ENCODE assay signal across 8 cellular contexts in the genomic region with DNA sequence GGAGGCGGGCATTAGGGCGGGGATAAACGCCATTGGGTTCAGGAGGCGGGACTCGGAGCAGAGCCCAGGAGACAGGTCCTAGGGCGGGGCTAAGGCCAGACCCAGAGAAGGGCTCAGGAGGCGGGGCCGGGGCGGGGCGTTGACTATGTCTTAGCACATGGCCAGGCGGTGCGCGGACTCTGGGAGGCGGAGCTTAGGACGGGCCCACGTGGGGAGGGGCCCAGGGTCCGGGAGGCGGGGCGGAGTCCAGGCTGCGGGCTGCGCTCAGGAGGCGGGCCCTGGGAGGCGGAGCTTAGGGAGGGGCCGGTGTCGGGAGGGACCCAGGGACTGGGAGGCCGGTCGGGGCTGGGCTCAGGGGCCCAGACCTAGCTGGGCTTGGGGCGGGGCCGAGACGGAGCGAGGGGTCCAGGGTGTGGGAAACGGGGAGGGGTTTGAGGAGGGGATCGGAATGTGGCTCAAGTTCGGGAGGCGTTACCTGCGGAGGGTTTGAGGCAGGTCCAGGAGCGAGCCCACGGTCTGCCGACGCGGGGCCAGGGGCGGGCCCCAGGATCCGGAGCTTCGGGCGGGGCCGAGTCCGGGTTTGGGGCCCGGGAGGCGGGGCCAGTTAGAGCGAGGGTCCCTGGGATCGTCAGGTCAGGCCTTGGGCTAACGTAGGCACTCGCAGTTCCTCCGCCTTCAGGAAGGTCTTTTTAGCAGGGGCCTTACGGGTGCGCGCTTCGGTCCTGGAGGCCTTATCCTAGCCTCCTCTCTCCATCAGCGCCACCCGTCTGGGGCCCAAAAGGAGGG. TPM values are rescaled to one million over a fixed set of nuclear protein-coding genes. Genes with fewer than 3 reads are reported as not detected.
DNase-seq lines count a peak whose midpoint lies in the region; ATAC-seq and TF ChIP-seq lines count a peak whose summit lies in the region.
"Not testable (repeated sequence)": the region's sequence is repeated elsewhere in the genome, so short reads cannot be mapped to it uniquely, and the experiment has no call there.

No MANE protein-coding gene starts in this region.

- not testable (repeated sequence) for H3K27me3 ChIP-seq in CD4-positive, alpha-beta memory T cell (ENCODE audit: insufficient read depth, low read length); endodermal cell (ENCODE audit: control insufficient read depth, insufficient read depth, low read length, poor library complexity, severe bottlenecking)

- peaks cover 10 to 27% (median 12%) of the 10 kb centered on the region in 4 donors for H3K4me1 Mint-ChIP-seq in CD4-positive, alpha-beta memory T cell
- H3K4me1 Mint-ChIP-seq in endodermal cell (peaks cover 11% of the 10 kb centered on the region), mesothelial cell of epicardium (peaks cover 30% of the 10 kb centered on the region)

- TF ChIP-seq CTCF in endodermal cell (conservative IDR thresholded peaks at IDR 0.05); mesothelial cell of epicardium (IDR thresholded peaks at IDR 0.05; ENCODE audit: unreplicated experiment): not testable (repeated sequence)

- DNase-seq in CD4-positive, alpha-beta memory T cell: peak; percentile 98 to 99 (median 99)
- DNase-seq in KG1 (lab: John Stamatoyannopoulos, UW) (peak; percentile 85), OCI-M2 (lab: John Stamatoyannopoulos, UW; ENCODE audit: unreplicated experiment) (peak; percentile 60), activated T-cell treated with anti-CD3 and anti-CD28 coated beads for 1 hour (ENCODE audit: low read depth) (peak; percentile 98), endodermal cell (peak; percentile 99), mesothelial cell of epicardium (ENCODE audit: low spot score in 2 of 2, unreplicated experiment in 2 of 2) (peak; percentile 95 to 99)
- DNase-seq in stimulated activated CD8-positive, alpha-beta memory T cell treated with anti-CD3 and anti-CD28 coated beads, Interleukin-12 subunit alpha, Interleukin-12 subunit beta, amount 100 ng/mL, for 1 hour (ENCODE audit: low read depth): peak; percentile 98

- H3K4me3 ChIP-seq in CD4-positive, alpha-beta memory T cell (ENCODE audit: low read length in 2 of 2): peak overlapping the region in 1 of 2 donors; percentile 73
- peak overlapping the region; percentile 96 for H3K4me3 ChIP-seq in endodermal cell (ENCODE audit: low read length)

- intact Hi-C loops in CD4-positive, alpha-beta memory T cell (cut with micrococcal nuclease): loop anchor here (1.0 to 5.0 kb wide), 6 partner anchors 67 to 1270 kb away; partner anchors contain the start of genes ASTE1, NEK11, NUDT16 and PIK3R4

- 0% methylated on average over 11 to 56 of the region's 60 CpGs for WGBS in endodermal cell (ENCODE audit: insufficient coverage in 1 of 2, insufficient read length in 1 of 2), 2 experiments

- POLR2A ChIA-PET in CD4-positive, alpha-beta memory T cell (lab: Charles Lee; ENCODE audit: partially characterized antibody): interaction anchor here (1.0 to 2.0 kb wide), 5 partner anchors 19 to 795 kb away, joined by 3 to 10 read pairs (median 4); partner anchors contain the start of gene ATP2C1

- H3K4me1 ChIP-seq in CD4-positive, alpha-beta memory T cell (ENCODE audit: insufficient read depth, low read length); endodermal cell (ENCODE audit: control insufficient read depth, insufficient read depth, low read length): not testable (repeated sequence)

- ATAC-seq in GM21619 (IDR thresholded peaks at IDR 0.05; ENCODE audit: unreplicated experiment): peak; percentile 46

- peak overlapping the region; percentile 73 for H3K9ac ChIP-seq in endodermal cell (ENCODE audit: extremely low read depth, low read length, poor library complexity, severe bottlenecking)

- peak overlapping the region; percentile 96 to 100 (median 98) for H3K4me3 Mint-ChIP-seq in CD4-positive, alpha-beta memory T cell
- H3K4me3 Mint-ChIP-seq in endodermal cell (peak overlapping the region; percentile 84), mesothelial cell of epicardium (peak overlapping the region; percentile 84)

- not testable (repeated sequence) for H3K27me3 Mint-ChIP-seq in CD4-positive, alpha-beta memory T cell; endodermal cell (ENCODE audit: insufficient read depth); mesothelial cell of epicardium (ENCODE audit: low read depth)

- H3K27ac ChIP-seq in CD4-positive, alpha-beta memory T cell (ENCODE audit: low read depth, low read length): peak overlapping the region; percentile 82
- peak overlapping the region; percentile 73 for H3K27ac ChIP-seq in endodermal cell (ENCODE audit: low read depth, low read length)

- CTCF ChIA-PET in CD4-positive, alpha-beta memory T cell (lab: Charles Lee; ENCODE audit: partially characterized antibody): interaction anchor here (1.2 kb wide), 1 partner anchor 14 kb away, joined by 3 read pairs; no protein-coding TSS in a partner anchor

- H3K36me3 ChIP-seq in CD4-positive, alpha-beta memory T cell (ENCODE audit: insufficient read depth, low read length); endodermal cell (ENCODE audit: control insufficient read depth, insufficient read depth, low read length): not testable (repeated sequence)

- H3K9me3 ChIP-seq in CD4-positive, alpha-beta memory T cell (ENCODE audit: control insufficient read depth in 1 of 2, low read length in 2 of 2); endodermal cell (ENCODE audit: control insufficient read depth, low read length): not testable (repeated sequence)

- peak overlapping the region; percentile 94 to 100 (median 100) for H3K27ac Mint-ChIP-seq in CD4-positive, alpha-beta memory T cell
- H3K27ac Mint-ChIP-seq in endodermal cell (peak overlapping the region; percentile 97), mesothelial cell of epicardium (peak overlapping the region; percentile 97)

- H3K9me3 Mint-ChIP-seq in CD4-positive, alpha-beta memory T cell; endodermal cell; mesothelial cell of epicardium: not testable (repeated sequence)

- not testable (repeated sequence) for H3K36me3 Mint-ChIP-seq in CD4-positive, alpha-beta memory T cell; mesothelial cell of epicardium
- peaks cover 18% of the 10 kb centered on the region for H3K36me3 Mint-ChIP-seq in endodermal cell (ENCODE audit: low read depth)

RNA-seq across cellular contexts. Expression of gene ALG1L2, which starts 30.4 kb away (rescaled TPM):
- total RNA-seq in CD4-positive, alpha-beta memory T cell: 1 to 10 TPM; 1.5 to 2.2 TPM
- polyA plus RNA-seq in CD4-positive, alpha-beta memory T cell: not detected
- total RNA-seq in endodermal cell (10 to 100 TPM in 1 of 2 donors, 1 to 10 TPM in 1; 5.2 to 10.1 TPM), mesothelial cell of epicardium (1.8 to 3.1 TPM (median 2.8 TPM) in 3 replicates)
- 0.93 TPM for polyA plus RNA-seq in endodermal cell (2013, experiment 1 of 2)
- polyA plus RNA-seq in endodermal cell (2013, experiment 2 of 2): 0.87 TPM
